Comparison of ENCODE assay signal across 21 cellular contexts in the genomic region with DNA sequence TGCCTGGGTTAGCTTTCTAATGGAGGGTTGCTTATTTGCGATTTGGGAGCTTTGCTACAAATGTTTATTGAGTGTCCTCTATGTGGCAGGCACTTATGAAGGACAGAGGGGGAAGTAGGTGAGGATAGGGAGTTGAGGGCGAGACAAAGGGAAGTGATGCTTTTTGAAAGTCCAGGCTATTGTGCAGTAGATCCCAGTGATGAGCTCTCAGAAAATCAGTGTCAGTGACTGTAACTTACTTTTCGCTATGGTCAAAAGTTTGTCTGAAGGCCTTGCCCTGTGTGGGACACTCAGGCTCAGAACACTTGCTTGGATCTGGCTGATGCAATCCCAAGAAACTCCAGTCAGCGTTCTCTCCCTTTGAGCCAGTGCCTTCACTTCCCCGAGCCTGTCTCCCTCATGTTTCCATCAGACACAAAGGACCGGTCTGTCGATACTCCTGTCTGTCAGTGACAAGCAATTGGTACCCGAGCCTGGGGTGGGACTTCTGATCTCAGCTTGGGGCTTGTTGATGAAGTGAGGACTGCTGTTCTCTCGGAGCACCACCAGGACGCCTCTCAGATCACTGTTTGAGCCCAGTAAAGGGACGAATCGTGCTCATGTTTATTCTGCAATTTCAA.
A peak's percentile ranks its signal among the peaks of the same experiment; 100 is the strongest.
DNase-seq lines count a peak whose midpoint lies in the region; ATAC-seq, FAIRE-seq and TF ChIP-seq lines count a peak whose summit lies in the region.
"Had no signal": no experiment of that assay in that cellular context is flagged by ENCODE, and none has a peak within 500 bp of the region (broad histone marks: within the 10 kb centered on the region; RNA-seq: fewer than 3 reads in every experiment).

No MANE protein-coding gene starts in this region.

- peaks cover 4% of the 10 kb centered on the region; the same call in 2 of the 3 replicates for H3K4me1 Mint-ChIP-seq in GM23338
- H3K4me1 Mint-ChIP-seq in activated naive CD8-positive, alpha-beta T cell treated with anti-CD3 and anti-CD28 coated beads, Interleukin-2, amount 50 U/mL, for 24 hours = peaks cover 2% of the 10 kb centered on the region

- no peak overlapping the region; the same call in 1 of the 2 replicates for H3K27ac Mint-ChIP-seq in GM23338
- H3K27ac Mint-ChIP-seq in activated naive CD8-positive, alpha-beta T cell treated with anti-CD3 and anti-CD28 coated beads, Interleukin-2, amount 50 U/mL, for 24 hours = no peak overlapping the region
- H3K27ac Mint-ChIP-seq: CD8-positive, alpha-beta T cell; stimulated activated effector memory CD8-positive, alpha-beta T cell treated with anti-CD3 and anti-CD28 coated beads, Interleukin-12 subunit alpha, Interleukin-12 subunit beta, amount 100 ng/mL, for 72 hours had no signal

- H3K4me3 Mint-ChIP-seq in GM23338 = no peak overlapping the region
- no peak overlapping the region for H3K4me3 Mint-ChIP-seq in activated naive CD8-positive, alpha-beta T cell treated with anti-CD3 and anti-CD28 coated beads, Interleukin-2, amount 50 U/mL, for 24 hours
- H3K4me3 Mint-ChIP-seq: CD8-positive, alpha-beta T cell; central memory CD8-positive, alpha-beta T cell; stimulated activated effector memory CD8-positive, alpha-beta T cell treated with anti-CD3 and anti-CD28 coated beads, Interleukin-12 subunit alpha, Interleukin-12 subunit beta, amount 100 ng/mL, for 72 hours had no signal

- no peaks in the 10 kb centered on the region for H3K36me3 Mint-ChIP-seq in GM23338 (ENCODE audit: low read depth)
- peaks cover 2% of the 10 kb centered on the region for H3K36me3 Mint-ChIP-seq in activated naive CD8-positive, alpha-beta T cell treated with anti-CD3 and anti-CD28 coated beads, Interleukin-2, amount 50 U/mL, for 24 hours (ENCODE audit: low read depth)
- H3K36me3 Mint-ChIP-seq: CD8-positive, alpha-beta T cell; stimulated activated effector memory CD8-positive, alpha-beta T cell treated with anti-CD3 and anti-CD28 coated beads, Interleukin-12 subunit alpha, Interleukin-12 subunit beta, amount 100 ng/mL, for 72 hours had no signal

- WGBS in A549 (ENCODE audit: missing lambda C conversion rate) = 34% methylated on average over 12 of the region's 12 CpGs

- H3K27me3 ChIP-seq in GM23338 (ENCODE audit: insufficient read depth) = no peaks in the 10 kb centered on the region
- H3K27me3 ChIP-seq: right atrium auricular region had no signal

- TF ChIP-seq POLR2A in A549 (IDR thresholded peaks at IDR 0.05; ENCODE audit: low read length) = no peak

- TF ChIP-seq RAD21 in A549 (conservative IDR thresholded peaks at IDR 0.05 in 1 of 2, IDR thresholded peaks at IDR 0.05 in 1 of 2) = no peak

- DNase-seq in A549 (ENCODE audit: low read depth in 1 of 2, low spot score in 1 of 2) (no peak), GM23338 (ENCODE audit: low spot score) (peak; percentile 71), SW480 (ENCODE audit: low spot score) (peak; percentile 22), fibroblast of the aortic adventitia (ENCODE audit: low read depth) (peak; percentile 22), HuH-7.5 (ENCODE audit: low spot score) (no peak)
- no peak for DNase-seq in activated naive CD8-positive, alpha-beta T cell treated with anti-CD3 and anti-CD28 coated beads, Interleukin-2, amount 50 U/mL, for 24 hours
- DNase-seq: activated CD4-positive, alpha-beta T cell treated with anti-CD3 and anti-CD28 coated beads for 4 hours; CD8-positive, alpha-beta T cell; effector CD8-positive, alpha-beta T cell; heart left ventricle; NCI-H1417; NCI-H2107; NCI-H524; stimulated activated CD4-positive, alpha-beta T cell treated with anti-CD3 and anti-CD28 coated beads, Interleukin-15, amount 100 ng/mL, for 24 hours; T1000 had no signal

- TF ChIP-seq EP300 in A549 (IDR thresholded peaks at IDR 0.05) = no peak

- H3K36me3 ChIP-seq in GM23338 (ENCODE audit: insufficient read depth) = no peaks in the 10 kb centered on the region
- H3K36me3 ChIP-seq: heart left ventricle, right atrium auricular region, thoracic aorta had no signal

- no peaks in the 10 kb centered on the region for H3K9me2 ChIP-seq in GM23338 (ENCODE audit: insufficient read depth)

- TF ChIP-seq CTCF in A549 (IDR thresholded peaks at IDR 0.05) = no peak
- peak; percentile 15 to 48; a peak in 1 of 4 replicates for TF ChIP-seq CTCF in GM23338 (conservative IDR thresholded peaks at IDR 0.05; ENCODE audit: low read depth in 2 of 2)
- no peak for TF ChIP-seq CTCF in fibroblast of the aortic adventitia (IDR thresholded peaks at IDR 0.05; ENCODE audit: insufficient read depth, low read length)

- H3K4me3 ChIP-seq in A549 (no peak overlapping the region), GM23338 (no peak overlapping the region), fibroblast of the aortic adventitia (ENCODE audit: low read depth, low read length) (no peak overlapping the region)
- H3K4me3 ChIP-seq: heart left ventricle, right atrium auricular region, thoracic aorta had no signal

- no peaks in the 10 kb centered on the region for H3K79me2 ChIP-seq in GM23338 (replicated peaks; ENCODE audit: insufficient read depth)

- CTCF ChIA-PET in A549 (lab: Yijun Ruan, JAX) = interaction anchor here (0.7 to 7.5 kb wide), 4 partner anchors 43 to 348 kb away, joined by 3 to 65 read pairs (median 4); no protein-coding TSS in a partner anchor

- peak overlapping the region; percentile 95; the same call in 1 of the 2 replicates for H2AFZ ChIP-seq in GM23338

- no peaks in the 10 kb centered on the region for H3K4me1 ChIP-seq in A549
- no peaks in the 10 kb centered on the region for H3K4me1 ChIP-seq in GM23338 (ENCODE audit: insufficient read depth)

- no peaks in the 10 kb centered on the region for H3K9me3 ChIP-seq in A549
- H3K9me3 ChIP-seq: heart left ventricle, right atrium auricular region, thoracic aorta had no signal

- H3K4me2 ChIP-seq in A549 (peak overlapping the region; percentile 3; the same call in 1 of the 3 replicates), GM23338 (no peak overlapping the region)

- no peaks in the 10 kb centered on the region; the same call in 1 of the 3 replicates for H3K9me3 Mint-ChIP-seq in GM23338
- no peaks in the 10 kb centered on the region for H3K9me3 Mint-ChIP-seq in activated naive CD8-positive, alpha-beta T cell treated with anti-CD3 and anti-CD28 coated beads, Interleukin-2, amount 50 U/mL, for 24 hours
- H3K9me3 Mint-ChIP-seq: CD8-positive, alpha-beta T cell; central memory CD8-positive, alpha-beta T cell; stimulated activated effector memory CD8-positive, alpha-beta T cell treated with anti-CD3 and anti-CD28 coated beads, Interleukin-12 subunit alpha, Interleukin-12 subunit beta, amount 100 ng/mL, for 72 hours had no signal

- no peak for FAIRE-seq in A549 (lab: Jason Lieb, UNC)

- H4K20me1 ChIP-seq in GM23338 (replicated peaks; ENCODE audit: insufficient read depth) = no peaks in the 10 kb centered on the region

- POLR2A ChIA-PET in A549 (lab: Yijun Ruan, JAX) = no interaction called here

- H3F3A ChIP-seq in GM23338 (replicated peaks; ENCODE audit: low read depth) = no peaks in the 10 kb centered on the region

- ATAC-seq in A549 (no peak), GM23338 (peak; percentile 74), HG02852 (IDR thresholded peaks at IDR 0.05; ENCODE audit: unreplicated experiment) (no peak), GM19397 (IDR thresholded peaks at IDR 0.05; ENCODE audit: unreplicated experiment) (no peak)
- no peak for ATAC-seq in activated naive CD8-positive, alpha-beta T cell treated with anti-CD3 and anti-CD28 coated beads, Interleukin-2, amount 50 U/mL, for 24 hours
- ATAC-seq: CD8-positive, alpha-beta T cell; heart left ventricle; stimulated activated effector memory CD8-positive, alpha-beta T cell treated with anti-CD3 and anti-CD28 coated beads, Interleukin-12 subunit alpha, Interleukin-12 subunit beta, amount 100 ng/mL, for 72 hours had no signal

- H3K27me3 Mint-ChIP-seq in GM23338 (ENCODE audit: insufficient read depth, low read depth, poor library complexity) = peaks cover 5% of the 10 kb centered on the region
- peaks cover 9% of the 10 kb centered on the region for H3K27me3 Mint-ChIP-seq in activated naive CD8-positive, alpha-beta T cell treated with anti-CD3 and anti-CD28 coated beads, Interleukin-2, amount 50 U/mL, for 24 hours

- H3K27ac ChIP-seq in A549 = peak overlapping the region in 1 of 2 experiments; percentile 14; a peak in 1 of 6 replicates
- no peak overlapping the region for H3K27ac ChIP-seq in GM23338 (ENCODE audit: low read depth)
- H3K27ac ChIP-seq: heart left ventricle, right atrium auricular region, thoracic aorta had no signal

TF ChIP-seq in A549, 52 proteins besides CTCF, POLR2A, EP300 and RAD21 (continues in another document):
- no peak for TF ChIP-seq MAZ (IDR thresholded peaks at IDR 0.05; ENCODE audit: borderline replicate concordance, low read depth, low read length)
- no peak for TF ChIP-seq MYC (IDR thresholded peaks at IDR 0.05; ENCODE audit: borderline replicate concordance, low read length)
- no peak for TF ChIP-seq ZNF302 (CRISPR knock-in tag; IDR thresholded peaks at IDR 0.05)
- no peak for TF ChIP-seq ZC3H11A (IDR thresholded peaks at IDR 0.05)
- no peak for TF ChIP-seq CHD4 (IDR thresholded peaks at IDR 0.05; ENCODE audit: borderline replicate concordance)
- TF ChIP-seq FOSB (CRISPR knock-in tag; IDR thresholded peaks at IDR 0.05) = no peak
- TF ChIP-seq TFCP2L1 (CRISPR knock-in tag; IDR thresholded peaks at IDR 0.05) = no peak
- no peak for TF ChIP-seq JUN (IDR thresholded peaks at IDR 0.05)
- TF ChIP-seq EHMT2 (IDR thresholded peaks at IDR 0.05; ENCODE audit: low read depth) = no peak
- TF ChIP-seq CHD2 (IDR thresholded peaks at IDR 0.05; ENCODE audit: low read length, partially characterized antibody) = no peak
- no peak for TF ChIP-seq KDM1A (IDR thresholded peaks at IDR 0.05; ENCODE audit: low read depth)
- TF ChIP-seq POLR2AphosphoS2 (conservative IDR thresholded peaks at IDR 0.05; ENCODE audit: low read length) = no peak

TF ChIP-seq in GM23338, 12 proteins besides CTCF, POLR2A, EP300 and RAD21 (continues in another document):
- no peak for TF ChIP-seq POLR2AphosphoS5 (IDR thresholded peaks at IDR 0.05; ENCODE audit: low read depth)
- no peak for TF ChIP-seq ZNF114 (CRISPR knock-in tag; IDR thresholded peaks at IDR 0.05)
- TF ChIP-seq STAT1 (IDR thresholded peaks at IDR 0.05; ENCODE audit: unreplicated experiment) = no peak
- TF ChIP-seq CREB1 (CRISPR knock-in tag; IDR thresholded peaks at IDR 0.05; ENCODE audit: low read depth) = no peak

Comparison
In these comparisons a context has a peak if more than half of its experiments do, and no peak if none do; other contexts are left out.
1. DNase-seq: peak in GM23338 (single experiment), SW480 (single experiment) and fibroblast of the aortic adventitia (single experiment); none in A549 (0 of 2), activated naive CD8-positive, alpha-beta T cell treated with anti-CD3 and anti-CD28 coated beads, Interleukin-2, amount 50 U/mL, for 24 hours (single experiment) and HuH-7.5 (single experiment).
2. CTCF ChIP-seq: peak in GM23338 (2 of 2); none in A549 (single experiment) and fibroblast of the aortic adventitia (single experiment).